ENCODE assay signal across 8 cellular contexts in the genomic region with DNA sequence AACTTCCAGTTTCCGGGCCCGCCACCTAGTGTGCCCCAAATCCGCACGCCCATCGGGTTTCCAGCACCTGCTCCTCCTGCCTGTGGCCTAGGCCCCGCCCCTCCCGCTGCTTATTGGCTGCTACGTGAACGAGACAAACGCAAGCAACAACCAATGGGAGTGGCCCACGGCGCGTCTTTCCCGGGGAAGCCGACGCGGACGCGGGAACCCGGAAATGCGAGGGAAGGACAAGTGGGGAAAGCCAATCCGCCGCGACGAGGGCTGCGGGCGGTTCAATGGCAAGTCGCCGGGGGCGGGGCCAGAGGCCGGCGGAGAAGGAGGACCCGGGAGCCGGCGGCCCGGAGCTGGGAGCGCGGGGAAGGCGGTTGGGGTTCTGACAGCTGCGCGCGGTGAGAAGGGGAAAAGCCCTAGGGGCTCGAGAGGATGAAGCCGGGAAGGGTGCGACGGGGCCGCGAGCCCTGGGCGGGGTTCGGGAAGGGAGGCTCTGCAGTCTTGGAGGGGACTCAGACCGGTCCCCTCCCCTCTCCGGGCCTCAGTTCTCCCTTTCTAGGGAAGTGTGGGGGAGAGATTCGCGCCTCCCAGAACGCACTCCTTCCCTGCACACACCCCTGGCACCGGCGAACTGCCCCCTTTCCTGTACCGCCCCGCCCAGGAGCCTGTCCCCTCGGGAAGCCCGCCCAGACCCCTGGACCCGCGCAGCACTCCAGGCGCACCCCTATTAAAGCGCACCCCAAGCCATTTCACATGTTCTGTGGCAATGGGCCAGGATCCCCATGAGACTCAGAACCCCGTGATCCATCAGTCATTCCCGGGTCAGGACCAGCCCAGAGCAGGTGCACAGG. TPM values are rescaled to one million over a fixed set of nuclear protein-coding genes. Genes with fewer than 3 reads are reported as not detected.
DNase-seq lines count a peak whose midpoint lies in the region; ATAC-seq, FAIRE-seq and TF ChIP-seq lines count a peak whose summit lies in the region.

A gene (plus strand): TSS at position 305 of the 842 bp plus-strand sequence. CDS start 1,696 bp downstream, outside the sequence.

- peak within 1 kb of the TSS; percentile 82 for H3K4me3 Mint-ChIP-seq in Caco-2 (ENCODE audit: unreplicated experiment)
- H3K4me3 Mint-ChIP-seq in effector memory CD8-positive, alpha-beta T cell: peak within 1 kb of the TSS; percentile 79 to 92
- peak within 1 kb of the TSS; percentile 95 for H3K4me3 Mint-ChIP-seq in memory B cell

- DNase-seq in Caco-2: peak; percentile 99
- DNase-seq in HTR-8/SVneo (ENCODE audit: insufficient read length, low spot score): peak; percentile 97
- DNase-seq in NOMO-1 treated with DMSO at 0.1 percent for 48 hours (lab: John Stamatoyannopoulos, UW; ENCODE audit: unreplicated experiment): peak; percentile 99
- peak; percentile 98 to 99 for DNase-seq in activated CD8-positive, alpha-beta memory T cell treated with anti-CD3 and anti-CD28 coated beads for 4 hours (ENCODE audit: low read depth in 2 of 2)
- DNase-seq in effector memory CD8-positive, alpha-beta T cell: peak; percentile 96 to 98 (median 97)
- DNase-seq in memory B cell (ENCODE audit: low spot score in 2 of 2): peak; percentile 90 to 93
- DNase-seq in stimulated activated CD8-positive, alpha-beta memory T cell treated with anti-CD3 and anti-CD28 coated beads, Interleukin-12 subunit alpha, Interleukin-12 subunit beta, amount 100 ng/mL, for 1 hour (ENCODE audit: low read depth): peak; percentile 99

- CTCF ChIA-PET in Caco-2 (lab: Charles Lee): no interaction called here

- no peaks in the 10 kb centered on the region for H3K27me3 ChIP-seq in Caco-2 (replicated peaks; ENCODE audit: control insufficient read depth, insufficient read depth, low read length)

- FAIRE-seq in HTR-8/SVneo (lab: Jason Lieb, UNC): peak; percentile 92

- no peaks in the 10 kb centered on the region for H3K9me3 Mint-ChIP-seq in Caco-2 (ENCODE audit: unreplicated experiment)
- H3K9me3 Mint-ChIP-seq in effector memory CD8-positive, alpha-beta T cell: no peaks in the 10 kb centered on the region
- H3K9me3 Mint-ChIP-seq in memory B cell: no peaks in the 10 kb centered on the region

- no peak for TF ChIP-seq CTCF in Caco-2 (IDR thresholded peaks at IDR 0.05; ENCODE audit: insufficient read depth in 1 of 2, low read depth in 1 of 2, low read length in 1 of 2, severe bottlenecking in 1 of 2, unreplicated experiment in 1 of 2)

- BruUV-seq in Caco-2 (replicated peaks; lab: Mats Ljungman, UMichigan): TSS peak; percentile 70

- H3K27me3 Mint-ChIP-seq in Caco-2 (ENCODE audit: insufficient read depth, unreplicated experiment) (peaks cover 2% of the 10 kb centered on the region), memory B cell (no peaks in the 10 kb centered on the region)
- H3K27me3 Mint-ChIP-seq in effector memory CD8-positive, alpha-beta T cell: no peaks in the 10 kb centered on the region

- peak; percentile 79 for ATAC-seq in GM21381 (IDR thresholded peaks at IDR 0.05; ENCODE audit: unreplicated experiment)
- peak; percentile 93 for ATAC-seq in effector memory CD8-positive, alpha-beta T cell (replicated peaks)
- peak; percentile 85 for ATAC-seq in memory B cell (ENCODE audit: low read depth)

- H3K4me1 Mint-ChIP-seq in Caco-2 (ENCODE audit: low read depth, unreplicated experiment) (peaks cover 18% of the 10 kb centered on the region), memory B cell (peaks cover 19% of the 10 kb centered on the region)
- H3K4me1 Mint-ChIP-seq in effector memory CD8-positive, alpha-beta T cell (ENCODE audit: low read depth in 2 of 2): peaks cover 24 to 26% of the 10 kb centered on the region in 2 donors

- H3K27ac Mint-ChIP-seq in Caco-2 (ENCODE audit: unreplicated experiment) (peak within 1 kb of the TSS; percentile 89), memory B cell (peak within 1 kb of the TSS; percentile 90)
- peak within 1 kb of the TSS; percentile 79 to 96 for H3K27ac Mint-ChIP-seq in effector memory CD8-positive, alpha-beta T cell

- peak within 1 kb of the TSS; percentile 77 for H3K4me3 ChIP-seq in Caco-2 (ENCODE audit: low read depth, low read length)

- H3K9me3 ChIP-seq in Caco-2: no peaks in the 10 kb centered on the region

- intact Hi-C loops in Caco-2 (cut with micrococcal nuclease; ENCODE audit: unreplicated experiment): loop anchor here (10.0 kb wide), 1 partner anchor 450 kb away; no protein-coding TSS in a partner anchor

- H3K36me3 Mint-ChIP-seq in Caco-2 (ENCODE audit: insufficient read depth, unreplicated experiment) (peaks cover 57% of the 10 kb centered on the region), memory B cell (peaks cover 9% of the 10 kb centered on the region)
- peaks cover 20% of the 10 kb centered on the region for H3K36me3 Mint-ChIP-seq in effector memory CD8-positive, alpha-beta T cell (ENCODE audit: insufficient read depth)

- no peaks in the 10 kb centered on the region; the same call in 1 of the 2 replicates for H3K36me3 ChIP-seq in Caco-2 (ENCODE audit: control insufficient read depth, insufficient read depth, low read length)

- POLR2A ChIA-PET in Caco-2 (lab: Charles Lee): interaction anchor here (0.5 kb wide), 1 partner anchor 639 kb away, joined by 3 read pairs; no protein-coding TSS in a partner anchor

- no peaks in the 10 kb centered on the region for H3K4me1 ChIP-seq in Caco-2

RNA-seq across cellular contexts. Expression of the gene that starts here (rescaled TPM):
- total RNA-seq in Caco-2 (2022): 2.8 and 3.6 TPM in 2 replicates

Comparison
In these comparisons a context has a peak if more than half of its experiments do, and no peak if none do; other contexts are left out.
1. Peak in every context shown above with its lines: DNase-seq, ATAC-seq and H3K4me3 ChIP-seq.